8 cellular contexts compared by ENCODE assay signal in the genomic region with DNA sequence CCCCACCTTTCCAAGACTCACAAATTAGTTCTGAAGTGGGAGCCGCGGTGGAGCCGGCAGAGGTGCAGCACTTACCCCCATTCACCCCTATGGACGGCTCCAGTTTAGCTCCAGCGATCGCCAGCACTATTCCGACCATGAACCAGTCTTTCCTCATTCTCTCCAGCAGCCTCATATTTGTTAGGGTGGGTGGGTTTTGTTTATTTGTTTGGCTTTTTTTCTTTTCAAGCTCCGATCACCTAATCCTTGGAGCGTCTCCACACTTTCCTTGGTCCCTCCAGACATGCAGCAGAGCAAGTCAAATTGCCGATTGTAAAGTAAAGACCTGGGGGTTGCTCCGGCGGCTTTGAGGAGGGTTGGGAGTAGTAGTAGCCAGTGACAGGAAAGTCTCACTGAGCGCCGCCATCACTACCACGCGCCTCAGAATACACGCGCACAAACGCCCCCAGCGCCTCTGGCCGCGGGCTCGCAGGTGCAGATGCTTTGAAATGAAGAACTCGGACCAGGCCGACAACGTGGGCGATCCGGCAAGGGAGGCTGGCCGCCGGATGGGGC. TPM values are rescaled to one million over a fixed set of nuclear protein-coding genes. Genes with fewer than 3 reads are reported as not detected.
DNase-seq lines count a peak whose midpoint lies in the region; ATAC-seq, FAIRE-seq and TF ChIP-seq lines count a peak whose summit lies in the region.

Gene SLC10A7 (minus strand): TSS at position 398 of the 555 bp plus-strand sequence. CDS start 223 bp downstream, at position 175.

- peaks cover 19% of the 10 kb centered on the region for H3K4me1 Mint-ChIP-seq in activated CD4-positive, alpha-beta memory T cell treated with anti-CD3 and anti-CD28 coated beads for 36 hours (ENCODE audit: low read depth)

- no peaks in the 10 kb centered on the region for H3K9me3 Mint-ChIP-seq in activated CD4-positive, alpha-beta memory T cell treated with anti-CD3 and anti-CD28 coated beads for 36 hours

- H3K27me3 Mint-ChIP-seq in activated CD4-positive, alpha-beta memory T cell treated with anti-CD3 and anti-CD28 coated beads for 36 hours, result no peaks in the 10 kb centered on the region

- ATAC-seq in HG03432 (IDR thresholded peaks at IDR 0.05; ENCODE audit: unreplicated experiment) (peak; percentile 86), lung (ENCODE audit: insufficient read depth, low FRiP score) (peak; percentile 87)

- H3K27ac Mint-ChIP-seq in activated CD4-positive, alpha-beta memory T cell treated with anti-CD3 and anti-CD28 coated beads for 36 hours, result peak within 1 kb of the TSS; percentile 57

- H3K9me3 ChIP-seq in lung (ENCODE audit: control insufficient read depth in 2 of 2, insufficient read depth in 1 of 2, low read length in 1 of 2), result no peaks in the 10 kb centered on the region

- DNase-seq in GM19239 (ENCODE audit: insufficient read length, low spot score) (peak; percentile 48), NCI-H69 (lab: John Stamatoyannopoulos, UW) (peak; percentile 79), lung (ENCODE audit: low spot score) (peak; percentile 71)
- peak; percentile 82 for DNase-seq in activated CD4-positive, alpha-beta memory T cell treated with anti-CD3 and anti-CD28 coated beads for 36 hours
- peak; percentile 27 for DNase-seq in effector CD8-positive, alpha-beta T cell (lab: John Stamatoyannopoulos, UW)
- DNase-seq in stimulated activated CD4-positive, alpha-beta T cell treated with anti-CD3 and anti-CD28 coated beads, TNF-alpha, amount 100 ng/mL, for 48 hours (ENCODE audit: low read depth in 3 of 3), result peak; percentile 48 to 60 (median 51)

- H3K36me3 Mint-ChIP-seq in activated CD4-positive, alpha-beta memory T cell treated with anti-CD3 and anti-CD28 coated beads for 36 hours, result peaks cover under 1% of the 10 kb centered on the region

- POLR2A ChIA-PET in activated CD4-positive, alpha-beta memory T cell treated with anti-CD3 and anti-CD28 coated beads for 36 hours (lab: Charles Lee), result no interaction called here

- H3K27me3 ChIP-seq in lung (ENCODE audit: control insufficient read depth, insufficient read depth), result no peaks in the 10 kb centered on the region

- CTCF ChIA-PET in activated CD4-positive, alpha-beta memory T cell treated with anti-CD3 and anti-CD28 coated beads for 36 hours (lab: Charles Lee), result interaction anchor here (0.6 kb wide), 1 partner anchor 341 kb away, joined by 3 read pairs; no protein-coding TSS in a partner anchor

- H3K36me3 ChIP-seq in lung (ENCODE audit: control insufficient read depth in 2 of 2, insufficient read depth in 2 of 2, low read length in 2 of 2), result peaks cover 0 to under 1% of the 10 kb centered on the region in 2 donors

- H3K4me1 ChIP-seq in lung (ENCODE audit: control insufficient read depth in 2 of 2, insufficient read depth in 2 of 2, low read length in 2 of 2), result peaks cover 3 to 20% of the 10 kb centered on the region in 2 donors

- FAIRE-seq in GM19239 (lab: Jason Lieb, UNC), result no peak

- H3K4me3 ChIP-seq in lung, result peak within 1 kb of the TSS; percentile 78

- TF ChIP-seq CTCF in C4-2B (conservative IDR thresholded peaks at IDR 0.05), result no peak
- no peak for TF ChIP-seq CTCF in lung (IDR thresholded peaks at IDR 0.05; ENCODE audit: control extremely low read depth, extremely low read depth)

- WGBS in lung, 2 donors, result 1% methylated on average over 30 of the region's 30 CpGs

- no peak within 1 kb of the TSS for H3K4me3 Mint-ChIP-seq in activated CD4-positive, alpha-beta memory T cell treated with anti-CD3 and anti-CD28 coated beads for 36 hours

- intact Hi-C loops in activated CD4-positive, alpha-beta memory T cell treated with anti-CD3 and anti-CD28 coated beads for 36 hours (cut with micrococcal nuclease), result loop anchor here (1.0 to 10.0 kb wide), 10 partner anchors 26 to 1037 kb away; partner anchors contain the start of genes LSM6, SMAD1 and ZNF827

- H3K27ac ChIP-seq in C4-2B (peak within 1 kb of the TSS; percentile 98), lung (ENCODE audit: low read depth in 1 of 2, low read length in 1 of 2) (peak within 1 kb of the TSS; percentile 86 to 91)

RNA-seq across cellular contexts. Expression of gene SLC10A7, which starts in this region (rescaled TPM):
- 10 to 100 TPM; 10.9 to 14.7 TPM for total RNA-seq in activated CD4-positive, alpha-beta memory T cell treated with anti-CD3 and anti-CD28 coated beads for 36 hours
- total RNA-seq in lung, result 10 to 100 TPM; 18.9 to 33.4 TPM
- polyA plus RNA-seq in lung, result 1 to 10 TPM; 3.2 to 7.7 TPM

Comparison
In these comparisons a context has a peak if more than half of its experiments do, and no peak if none do; other contexts are left out.
1. Peak in every context shown above with its lines: DNase-seq, ATAC-seq, H3K4me3 ChIP-seq and H3K27ac ChIP-seq.
2. DNase-seq: peak in every context shown above with its lines; median percentile 82 in activated CD4-positive, alpha-beta memory T cell treated with anti-CD3 and anti-CD28 coated beads for 36 hours; 79 in NCI-H69; 71 in lung; 51 in stimulated activated CD4-positive, alpha-beta T cell treated with anti-CD3 and anti-CD28 coated beads, TNF-alpha, amount 100 ng/mL, for 48 hours; 48 in GM19239; 27 in effector CD8-positive, alpha-beta T cell.